ENCODE assay signal across 22 cellular contexts in genomic region chr12:14275111-14275510, GRCh38.
DNase-seq lines count a peak whose midpoint lies in the region; ATAC-seq, FAIRE-seq and TF ChIP-seq lines count a peak whose summit lies in the region.
"Had no signal": no experiment of that assay in that cellular context is flagged by ENCODE, and none has a peak within 500 bp of the region (broad histone marks: within the 10 kb centered on the region; RNA-seq: fewer than 3 reads in every experiment).

No MANE protein-coding gene starts in this region.

- no peak overlapping the region for H3K4me3 ChIP-seq in K562
- H3K4me3 ChIP-seq: BLaER1, MG63, PC-9 had no signal

- H3K27ac Mint-ChIP-seq in natural killer cell = peak overlapping the region in 1 of 2 donors; percentile 53
- H3K27ac Mint-ChIP-seq in natural killer cell treated with Interleukin-12 subunit alpha and Interleukin-12 subunit beta and Interleukin-15 and Interleukin-18, amount 100 ng/mL, for 72 hours = peak overlapping the region in 1 of 2 donors; percentile 92
- H3K27ac Mint-ChIP-seq in stimulated activated naive B cell treated with anti-CD40 and anti-IgM and Interleukin-4, amounts not matched to agents 10 μg/mL and 1 μg/mL and 100 μg/mL, for 72 hours = peak overlapping the region; percentile 92

- H3K4me3 Mint-ChIP-seq in natural killer cell = peak overlapping the region; percentile 2
- H3K4me3 Mint-ChIP-seq in natural killer cell treated with Interleukin-12 subunit alpha and Interleukin-12 subunit beta and Interleukin-15 and Interleukin-18, amount 100 ng/mL, for 72 hours = no peak overlapping the region
- no peak overlapping the region for H3K4me3 Mint-ChIP-seq in stimulated activated naive B cell treated with anti-CD40 and anti-IgM and Interleukin-4, amounts not matched to agents 10 μg/mL and 1 μg/mL and 100 μg/mL, for 72 hours
- H3K4me3 Mint-ChIP-seq: CD4-positive, alpha-beta memory T cell had no signal

- peaks cover 0 to 3% of the 10 kb centered on the region in 2 experiments; a peak in 2 of 5 replicates for H3K4me1 ChIP-seq in K562 (replicated peaks in 1 of 2; ENCODE audit: control insufficient read depth in 2 of 2, insufficient read depth in 2 of 2, low read length in 2 of 2)
- H3K4me1 ChIP-seq: BLaER1 had no signal

- in situ Hi-C loops in K562 (cut with MboI) = no loop called here

- no peak for TF ChIP-seq CTCF in natural killer cell (IDR thresholded peaks at IDR 0.05)
- no peak for TF ChIP-seq CTCF in RWPE1 (conservative IDR thresholded peaks at IDR 0.05; ENCODE audit: low read depth)
- no peak for TF ChIP-seq CTCF in K562 (IDR thresholded peaks at IDR 0.05 in 2 of 3, conservative IDR thresholded peaks at IDR 0.05 in 1 of 3; ENCODE audit: insufficient read depth in 2 of 3, low read depth in 1 of 3, low read length in 3 of 3)

- peak overlapping the region; percentile 91 for H3K27ac ChIP-seq in RWPE1
- no peak overlapping the region for H3K27ac ChIP-seq in K562 (ENCODE audit: extremely low read depth, low read depth, low read length)
- H3K27ac ChIP-seq: BLaER1, PC-9 had no signal

- DNase-seq in natural killer cell (no peak), RWPE1 (ENCODE audit: low spot score) (no peak), K562 (ENCODE audit: extremely low read depth in 1 of 4, low spot score in 3 of 4) (no peak), NCI-H1417 treated with DMSO at 0.1 percent for 48 hours (lab: John Stamatoyannopoulos, UW) (no peak), SIG-M5 (lab: John Stamatoyannopoulos, UW) (no peak)
- DNase-seq in natural killer cell treated with Interleukin-12 subunit alpha and Interleukin-12 subunit beta and Interleukin-15 and Interleukin-18, amount 100 ng/mL, for 72 hours (ENCODE audit: low spot score) = no peak
- no peak for DNase-seq in stimulated activated naive B cell treated with anti-CD40 and anti-IgM and Interleukin-4, amounts not matched to agents 10 μg/mL and 1 μg/mL and 100 μg/mL, for 72 hours
- DNase-seq: 8988T, COR-L47, HCEC 1CT, MG63, NCI-H1105 treated with DMSO at 0.1 percent for 48 hours, NCI-H2029, NCI-H2227 treated with DMSO at 0.1 percent for 48 hours, NCI-H526 treated with DMSO at 0.1 percent for 48 hours, PC-9, SHP77, SW 1271 had no signal

- H3K4me2 ChIP-seq in K562 (ENCODE audit: insufficient read depth, low read length) = no peak overlapping the region
- H3K4me2 ChIP-seq: BLaER1, PC-9 had no signal

- POLR2A ChIA-PET in RWPE1 (lab: Yijun Ruan, JAX; ENCODE audit: low non-redundant PET) (no interaction called here), K562 (lab: Yijun Ruan, JAX) (interaction anchor here (0.8 kb wide), 1 partner anchor 9 kb away, joined by 3 read pairs; no protein-coding TSS in a partner anchor)

- no peaks in the 10 kb centered on the region for H3K36me3 ChIP-seq in K562 (ENCODE audit: control insufficient read depth, insufficient read depth, low read length)
- H3K36me3 ChIP-seq: BLaER1, MG63 had no signal

- H3K4me1 Mint-ChIP-seq in natural killer cell = peaks cover 15 to 22% of the 10 kb centered on the region in 2 donors
- H3K4me1 Mint-ChIP-seq in natural killer cell treated with Interleukin-12 subunit alpha and Interleukin-12 subunit beta and Interleukin-15 and Interleukin-18, amount 100 ng/mL, for 72 hours (ENCODE audit: low read depth in 2 of 2) = peaks cover 14 to 36% of the 10 kb centered on the region in 2 donors
- H3K4me1 Mint-ChIP-seq in stimulated activated naive B cell treated with anti-CD40 and anti-IgM and Interleukin-4, amounts not matched to agents 10 μg/mL and 1 μg/mL and 100 μg/mL, for 72 hours = peaks cover 32 to 53% of the 10 kb centered on the region in 2 donors

- ATAC-seq in natural killer cell (no peak), K562 (no peak), HG03139 (IDR thresholded peaks at IDR 0.05; ENCODE audit: unreplicated experiment) (no peak)
- ATAC-seq in natural killer cell treated with Interleukin-12 subunit alpha and Interleukin-12 subunit beta and Interleukin-15 and Interleukin-18, amount 100 ng/mL, for 72 hours = no peak
- ATAC-seq in stimulated activated naive B cell treated with anti-CD40 and anti-IgM and Interleukin-4, amounts not matched to agents 10 μg/mL and 1 μg/mL and 100 μg/mL, for 72 hours (replicated peaks) = no peak

- TF ChIP-seq RAD21 in K562 (CRISPR knock-in tag; conservative IDR thresholded peaks at IDR 0.05 in 1 of 2, IDR thresholded peaks at IDR 0.05 in 1 of 2) = no peak

- H3K9me3 ChIP-seq in K562 (replicated peaks; ENCODE audit: control insufficient read depth, insufficient read depth, low read depth, low read length) = peaks cover 6% of the 10 kb centered on the region
- H3K9me3 ChIP-seq: MG63 had no signal

- 0% methylated on average over 1 of the region's 1 CpG for WGBS in K562 (ENCODE audit: insufficient coverage, low coverage, missing lambda C conversion rate)

- H3K79me2 ChIP-seq in K562 (ENCODE audit: control insufficient read depth, insufficient read depth, low read length) = no peaks in the 10 kb centered on the region

- TF ChIP-seq EP300 in K562 (IDR thresholded peaks at IDR 0.05; ENCODE audit: low read length) = no peak

- no peak overlapping the region for H3K9ac ChIP-seq in K562 (ENCODE audit: insufficient read depth in 1 of 2, low read depth in 2 of 2, low read length in 2 of 2)
- H3K9ac ChIP-seq: BLaER1 had no signal

- no peaks in the 10 kb centered on the region for H3K27me3 ChIP-seq in K562 (ENCODE audit: control insufficient read depth in 2 of 2, insufficient read depth in 2 of 2, low read length in 2 of 2)
- H3K27me3 ChIP-seq: BLaER1, MG63 had no signal

- no peak overlapping the region; the same call in 1 of the 2 replicates for H2AFZ ChIP-seq in K562 (ENCODE audit: low read depth, low read length)

- H3K9me3 Mint-ChIP-seq in natural killer cell = peaks cover 4% of the 10 kb centered on the region in 2 donors
- H3K9me3 Mint-ChIP-seq in natural killer cell treated with Interleukin-12 subunit alpha and Interleukin-12 subunit beta and Interleukin-15 and Interleukin-18, amount 100 ng/mL, for 72 hours = peaks cover 9% of the 10 kb centered on the region
- H3K9me3 Mint-ChIP-seq in stimulated activated naive B cell treated with anti-CD40 and anti-IgM and Interleukin-4, amounts not matched to agents 10 μg/mL and 1 μg/mL and 100 μg/mL, for 72 hours = peaks cover 30 to 38% of the 10 kb centered on the region in 2 donors

- no peaks in the 10 kb centered on the region for H3K27me3 Mint-ChIP-seq in natural killer cell (ENCODE audit: low read depth in 2 of 2)
- no peaks in the 10 kb centered on the region for H3K27me3 Mint-ChIP-seq in natural killer cell treated with Interleukin-12 subunit alpha and Interleukin-12 subunit beta and Interleukin-15 and Interleukin-18, amount 100 ng/mL, for 72 hours
- H3K27me3 Mint-ChIP-seq in stimulated activated naive B cell treated with anti-CD40 and anti-IgM and Interleukin-4, amounts not matched to agents 10 μg/mL and 1 μg/mL and 100 μg/mL, for 72 hours = no peaks in the 10 kb centered on the region
- H3K27me3 Mint-ChIP-seq: CD4-positive, alpha-beta memory T cell had no signal

- intact Hi-C loops in natural killer cell (cut with micrococcal nuclease) (no loop called here), K562 (cut with micrococcal nuclease) (no loop called here)

- TF ChIP-seq POLR2A in K562 (conservative IDR thresholded peaks at IDR 0.05) = no peak

- FAIRE-seq in K562 (lab: Jason Lieb, UNC) = no peak
- FAIRE-seq: H1 had no signal

- H4K20me1 ChIP-seq in K562 (replicated peaks; ENCODE audit: control insufficient read depth, insufficient read depth, low read length) = no peaks in the 10 kb centered on the region
- H4K20me1 ChIP-seq: BLaER1 had no signal

- no peaks in the 10 kb centered on the region for H3K9me1 ChIP-seq in K562 (ENCODE audit: control insufficient read depth, insufficient read depth, low read length)

- BruUV-seq in K562 (replicated peaks; lab: Mats Ljungman, UMichigan) = no TSS peak

- CTCF ChIA-PET in RWPE1 (lab: Yijun Ruan, JAX) = no interaction called here
- CTCF ChIA-PET in K562 (lab: Yijun Ruan, JAX; ENCODE audit: low intra/inter-chr PET ratio) = no interaction called here

- H3K36me3 Mint-ChIP-seq in natural killer cell = peaks cover 7% of the 10 kb centered on the region
- peaks cover 6% of the 10 kb centered on the region for H3K36me3 Mint-ChIP-seq in natural killer cell treated with Interleukin-12 subunit alpha and Interleukin-12 subunit beta and Interleukin-15 and Interleukin-18, amount 100 ng/mL, for 72 hours
- H3K36me3 Mint-ChIP-seq in stimulated activated naive B cell treated with anti-CD40 and anti-IgM and Interleukin-4, amounts not matched to agents 10 μg/mL and 1 μg/mL and 100 μg/mL, for 72 hours = peaks cover 42 to 71% of the 10 kb centered on the region in 2 donors

TF ChIP-seq in K562, 482 proteins besides CTCF, POLR2A, EP300 and RAD21:
- TF ChIP-seq ZNF518B (CRISPR knock-in tag; IDR thresholded peaks at IDR 0.05) = no peak
- peak; percentile 27 to 50; a peak in 1 of 4 replicates for TF ChIP-seq TRIM24 (IDR thresholded peaks at IDR 0.05)
